ENCODE assay signal across 9 cellular contexts in genomic region chr14:64549805-64550538, GRCh38. TPM values are rescaled to one million over a fixed set of nuclear protein-coding genes. Genes with fewer than 3 reads are reported as not detected.
DNase-seq lines count a peak whose midpoint lies in the region; ATAC-seq, FAIRE-seq and TF ChIP-seq lines count a peak whose summit lies in the region.
"Had no signal": no experiment of that assay in that cellular context is flagged by ENCODE, and none has a peak within 500 bp of the region (broad histone marks: within the 10 kb centered on the region; RNA-seq: fewer than 3 reads in every experiment).

Gene PPP1R36 (plus strand): TSS chr14:64549961. CDS start chr14:64549998, 37 bp downstream.

- no peak for ATAC-seq in HG02763 (IDR thresholded peaks at IDR 0.05; ENCODE audit: unreplicated experiment)

- no peak for FAIRE-seq in GM12892 (lab: Jason Lieb, UNC)

- no peaks in the 10 kb centered on the region for H3K9me3 ChIP-seq in ovary

- no peaks in the 10 kb centered on the region for H3K36me3 ChIP-seq in ovary

- no peaks in the 10 kb centered on the region for H3K9me3 Mint-ChIP-seq in activated T-cell treated with anti-CD3 and anti-CD28 coated beads, Interleukin-2, amount 50 U/mL, for 24 hours

- peaks cover 20% of the 10 kb centered on the region for H3K27me3 Mint-ChIP-seq in activated T-cell treated with anti-CD3 and anti-CD28 coated beads, Interleukin-2, amount 50 U/mL, for 24 hours

- 9 to 18% (median 17%) methylated on average over 48 to 50 of the region's 50 CpGs for WGBS in ovary, 3 donors

- TF ChIP-seq CTCF in ovary (IDR thresholded peaks at IDR 0.05), result no peak

- DNase-seq in GM12892 (ENCODE audit: insufficient read length), result peak; percentile 44
- peak; percentile 67 to 84 for DNase-seq in NCI-H2081 (lab: John Stamatoyannopoulos, UW)
- peak; percentile 70 for DNase-seq in activated T-cell treated with anti-CD3 and anti-CD28 coated beads, Interleukin-2, amount 50 U/mL, for 24 hours
- peak; percentile 29 for DNase-seq in globus pallidus (ENCODE audit: low spot score)
- DNase-seq in ovary, result no peak
- no peak for DNase-seq in amniotic stem cell (lab: John Stamatoyannopoulos, UW)
- DNase-seq in ACHN, result no peak

- intact Hi-C loops in ovary (cut with DNase I), result loop anchor here in 1 of 4 donors (10.0 kb wide), 1 partner anchor 85 kb away; no protein-coding TSS in a partner anchor

- TF ChIP-seq POLR2A in GM12892 (IDR thresholded peaks at IDR 0.05; ENCODE audit: low read depth, low read length), result no peak
- TF ChIP-seq POLR2A in ovary (IDR thresholded peaks at IDR 0.05), result no peak

- H3K4me1 ChIP-seq in ovary (ENCODE audit: insufficient read depth), result peaks cover 4% of the 10 kb centered on the region

- H3K27ac Mint-ChIP-seq in activated T-cell treated with anti-CD3 and anti-CD28 coated beads, Interleukin-2, amount 50 U/mL, for 24 hours, result no peak within 1 kb of the TSS

- peaks cover 13% of the 10 kb centered on the region for H3K4me1 Mint-ChIP-seq in activated T-cell treated with anti-CD3 and anti-CD28 coated beads, Interleukin-2, amount 50 U/mL, for 24 hours (ENCODE audit: low read depth)

- no peak for TF ChIP-seq EP300 in ovary (IDR thresholded peaks at IDR 0.05)

- in situ Hi-C loops in ACHN (cut with HindIII; ENCODE audit: low pct_ligation_motif_present, low pct_unique_long_range_greater_than_20kb, low sequenced_read_pairs), result no loop called here

- peak within 1 kb of the TSS; percentile 26 for H3K4me3 ChIP-seq in ovary
- H3K4me3 ChIP-seq: SK-N-MC had no signal

- no peaks in the 10 kb centered on the region for H3K27me3 ChIP-seq in ovary

- H3K36me3 Mint-ChIP-seq in activated T-cell treated with anti-CD3 and anti-CD28 coated beads, Interleukin-2, amount 50 U/mL, for 24 hours (ENCODE audit: low read depth), result no peaks in the 10 kb centered on the region

- no peak within 1 kb of the TSS for H3K27ac ChIP-seq in ovary
- H3K27ac ChIP-seq: SK-N-MC had no signal

- peak within 1 kb of the TSS; percentile 31 for H3K4me3 Mint-ChIP-seq in activated T-cell treated with anti-CD3 and anti-CD28 coated beads, Interleukin-2, amount 50 U/mL, for 24 hours

RNA-seq across cellular contexts. Expression of gene PPP1R36, which starts in this region (rescaled TPM):
- not detected for polyA plus RNA-seq in GM12892 (2012; ENCODE audit: missing spikeins)
- 1 to 10 TPM in 1 of 7 donors, under 1 TPM in 4, not detected in 2; 0.27 to 6.7 (median 0.48) TPM for total RNA-seq in ovary
- under 1 TPM; 0.24 to 0.68 TPM for polyA plus RNA-seq in ovary

Comparison
In these comparisons a context has a peak if more than half of its experiments do, and no peak if none do; other contexts are left out.
1. DNase-seq: peak in GM12892 (single experiment), NCI-H2081 (2 of 2), activated T-cell treated with anti-CD3 and anti-CD28 coated beads, Interleukin-2, amount 50 U/mL, for 24 hours (single experiment) and globus pallidus (single experiment); none in ovary (0 of 5), amniotic stem cell (single experiment) and ACHN (single experiment).